8 cellular contexts compared by ENCODE assay signal in genomic region chr9:137223078-137224040, GRCh38. TPM values are rescaled to one million over a fixed set of nuclear protein-coding genes. Genes with fewer than 3 reads are reported as not detected.
A peak's percentile ranks its signal among the peaks of the same experiment; 100 is the strongest.
DNase-seq lines count a peak whose midpoint lies in the region; ATAC-seq, FAIRE-seq and TF ChIP-seq lines count a peak whose summit lies in the region.

No MANE protein-coding gene starts in this region.

- peak overlapping the region; percentile 84 for H3K4me3 Mint-ChIP-seq in activated T-helper 1 cell treated with anti-CD3 and anti-CD28 coated beads, Interleukin-12 subunit alpha, Interleukin-12 subunit beta, Interleukin-2, Interleukin-4 antibody, amounts not matched to agents 30 ng/mL and 10 ng/mL and 1 ng/mL, durations not matched to agents 14 hours and 24 hours and 36 hours
- peak overlapping the region; percentile 75 to 92 (median 80) for H3K4me3 Mint-ChIP-seq in naive B cell
- H3K4me3 Mint-ChIP-seq in stimulated activated effector memory CD8-positive, alpha-beta T cell treated with anti-CD3 and anti-CD28 coated beads, Interleukin-12 subunit alpha, Interleukin-12 subunit beta, amount 100 ng/mL, for 72 hours: peak overlapping the region; percentile 74

- H3K9me2 ChIP-seq in DOHH2 (replicated peaks; ENCODE audit: control insufficient read depth, low read length): no peaks in the 10 kb centered on the region
- no peaks in the 10 kb centered on the region for H3K9me2 ChIP-seq in GM23248 (ENCODE audit: insufficient read depth)
- no peaks in the 10 kb centered on the region for H3K9me2 ChIP-seq in Karpas-422 (replicated peaks; ENCODE audit: insufficient read depth, low read length)

- H3K79me2 ChIP-seq in DOHH2 (ENCODE audit: control insufficient read depth, low read length) (peaks cover 5% of the 10 kb centered on the region), GM23248 (ENCODE audit: insufficient read depth) (no peaks in the 10 kb centered on the region), Karpas-422 (ENCODE audit: low read length) (no peaks in the 10 kb centered on the region)

- in situ Hi-C loops in GM23248 (cut with MboI): no loop called here

- peak overlapping the region; percentile 99 for H3K4me3 ChIP-seq in DOHH2 (ENCODE audit: low read length)
- peak overlapping the region; percentile 79 for H3K4me3 ChIP-seq in GM23248
- peak overlapping the region; percentile 98 for H3K4me3 ChIP-seq in Karpas-422 (ENCODE audit: low read length)

- H3K4me2 ChIP-seq in DOHH2 (ENCODE audit: low read length): peak overlapping the region; percentile 99
- H3K4me2 ChIP-seq in GM23248 (ENCODE audit: unreplicated experiment): peak overlapping the region; percentile 77
- H3K4me2 ChIP-seq in Karpas-422 (ENCODE audit: low read depth, low read length, poor library complexity, severe bottlenecking): peak overlapping the region; percentile 81

- peak overlapping the region; percentile 84 for H3K9ac ChIP-seq in GM23248
- H3K9ac ChIP-seq in Karpas-422 (ENCODE audit: low read length): peak overlapping the region; percentile 98

- WGBS in GM23248 (ENCODE audit: low coverage in 1 of 2, low lambda C conversion rate in 2 of 2, missing lambda C conversion rate in 2 of 2), 2 experiments: 1% methylated on average over 52 to 68 of the region's 68 CpGs

- H3K27me3 ChIP-seq in DOHH2 (ENCODE audit: control insufficient read depth, low read length) (no peaks in the 10 kb centered on the region), GM23248 (replicated peaks; ENCODE audit: insufficient read depth) (no peaks in the 10 kb centered on the region), Karpas-422 (ENCODE audit: low read length) (no peaks in the 10 kb centered on the region)

- ATAC-seq in naive B cell (ENCODE audit: low read depth in 2 of 2): peak; percentile 88 to 89
- peak; percentile 87 for ATAC-seq in stimulated activated effector memory CD8-positive, alpha-beta T cell treated with anti-CD3 and anti-CD28 coated beads, Interleukin-12 subunit alpha, Interleukin-12 subunit beta, amount 100 ng/mL, for 72 hours

- H3K9me3 Mint-ChIP-seq in activated T-helper 1 cell treated with anti-CD3 and anti-CD28 coated beads, Interleukin-12 subunit alpha, Interleukin-12 subunit beta, Interleukin-2, Interleukin-4 antibody, amounts not matched to agents 30 ng/mL and 10 ng/mL and 1 ng/mL, durations not matched to agents 14 hours and 24 hours and 36 hours: no peaks in the 10 kb centered on the region
- H3K9me3 Mint-ChIP-seq in naive B cell: peaks cover 0 to 2% (median 0%) of the 10 kb centered on the region in 7 donors
- no peaks in the 10 kb centered on the region for H3K9me3 Mint-ChIP-seq in stimulated activated effector memory CD8-positive, alpha-beta T cell treated with anti-CD3 and anti-CD28 coated beads, Interleukin-12 subunit alpha, Interleukin-12 subunit beta, amount 100 ng/mL, for 72 hours

- peaks cover 5% of the 10 kb centered on the region for H3K4me1 Mint-ChIP-seq in activated T-helper 1 cell treated with anti-CD3 and anti-CD28 coated beads, Interleukin-12 subunit alpha, Interleukin-12 subunit beta, Interleukin-2, Interleukin-4 antibody, amounts not matched to agents 30 ng/mL and 10 ng/mL and 1 ng/mL, durations not matched to agents 14 hours and 24 hours and 36 hours (ENCODE audit: low read depth)
- peaks cover 6 to 12% (median 11%) of the 10 kb centered on the region in 3 donors for H3K4me1 Mint-ChIP-seq in naive B cell
- peaks cover 16% of the 10 kb centered on the region for H3K4me1 Mint-ChIP-seq in stimulated activated effector memory CD8-positive, alpha-beta T cell treated with anti-CD3 and anti-CD28 coated beads, Interleukin-12 subunit alpha, Interleukin-12 subunit beta, amount 100 ng/mL, for 72 hours

- H3K27ac ChIP-seq in DOHH2 (ENCODE audit: low read depth, low read length): peak overlapping the region; percentile 68
- peak overlapping the region; percentile 55 for H3K27ac ChIP-seq in GM23248
- peak overlapping the region; percentile 74 for H3K27ac ChIP-seq in Karpas-422 (ENCODE audit: low read length)

- TF ChIP-seq CTCF in DOHH2 (IDR thresholded peaks at IDR 0.05; ENCODE audit: low read depth, low read length, poor library complexity, severe bottlenecking): no peak

- peak overlapping the region; percentile 78 for H3K27ac Mint-ChIP-seq in activated T-helper 1 cell treated with anti-CD3 and anti-CD28 coated beads, Interleukin-12 subunit alpha, Interleukin-12 subunit beta, Interleukin-2, Interleukin-4 antibody, amounts not matched to agents 30 ng/mL and 10 ng/mL and 1 ng/mL, durations not matched to agents 14 hours and 24 hours and 36 hours
- peak overlapping the region; percentile 66 to 97 (median 77) for H3K27ac Mint-ChIP-seq in naive B cell
- peak overlapping the region; percentile 79 for H3K27ac Mint-ChIP-seq in stimulated activated effector memory CD8-positive, alpha-beta T cell treated with anti-CD3 and anti-CD28 coated beads, Interleukin-12 subunit alpha, Interleukin-12 subunit beta, amount 100 ng/mL, for 72 hours

- no peaks in the 10 kb centered on the region; the same call in 1 of the 2 replicates for H3K36me3 ChIP-seq in DOHH2 (ENCODE audit: control insufficient read depth, low read length)
- no peaks in the 10 kb centered on the region for H3K36me3 ChIP-seq in GM23248 (ENCODE audit: low read depth)
- H3K36me3 ChIP-seq in Karpas-422 (ENCODE audit: insufficient read depth, low read length): no peaks in the 10 kb centered on the region

- DNase-seq in GM23248 (peak; percentile 99), Karpas-422 (peak; percentile 99), RCC 7860 (ENCODE audit: low spot score) (peak; percentile 98), fibroblast of gingiva (ENCODE audit: low read depth) (peak; percentile 96), naive B cell (peak; percentile 98)
- DNase-seq in activated T-helper 1 cell treated with anti-CD3 and anti-CD28 coated beads, Interleukin-12 subunit alpha, Interleukin-12 subunit beta, Interleukin-2, Interleukin-4 antibody, amounts not matched to agents 30 ng/mL and 10 ng/mL and 1 ng/mL, durations not matched to agents 14 hours and 24 hours and 36 hours (ENCODE audit: low spot score): peak; percentile 98
- DNase-seq in stimulated activated effector memory CD8-positive, alpha-beta T cell treated with anti-CD3 and anti-CD28 coated beads, Interleukin-12 subunit alpha, Interleukin-12 subunit beta, amount 100 ng/mL, for 72 hours (ENCODE audit: low spot score in 2 of 2): peak; percentile 91 to 99

- H3F3A ChIP-seq in DOHH2 (ENCODE audit: control insufficient read depth, insufficient read depth) (peaks cover 6% of the 10 kb centered on the region), GM23248 (ENCODE audit: insufficient read depth) (no peaks in the 10 kb centered on the region)

- H3K9me3 ChIP-seq in DOHH2 (ENCODE audit: control insufficient read depth, insufficient read depth, low read length) (no peaks in the 10 kb centered on the region), GM23248 (ENCODE audit: low read depth) (no peaks in the 10 kb centered on the region), Karpas-422 (ENCODE audit: low read length) (no peaks in the 10 kb centered on the region)

- H3K4me1 ChIP-seq in DOHH2 (ENCODE audit: control insufficient read depth, low read length): peaks cover 35% of the 10 kb centered on the region
- peaks cover 9% of the 10 kb centered on the region for H3K4me1 ChIP-seq in GM23248 (ENCODE audit: insufficient read depth)
- peaks cover 22% of the 10 kb centered on the region for H3K4me1 ChIP-seq in Karpas-422 (ENCODE audit: low read length)

- no peaks in the 10 kb centered on the region for H3K27me3 Mint-ChIP-seq in activated T-helper 1 cell treated with anti-CD3 and anti-CD28 coated beads, Interleukin-12 subunit alpha, Interleukin-12 subunit beta, Interleukin-2, Interleukin-4 antibody, amounts not matched to agents 30 ng/mL and 10 ng/mL and 1 ng/mL, durations not matched to agents 14 hours and 24 hours and 36 hours (ENCODE audit: insufficient read depth)
- peaks cover 0 to 8% (median 6%) of the 10 kb centered on the region in 3 donors for H3K27me3 Mint-ChIP-seq in naive B cell

- H4K20me1 ChIP-seq in DOHH2 (ENCODE audit: control insufficient read depth, insufficient read depth, low read depth, low read length): no peaks in the 10 kb centered on the region
- H4K20me1 ChIP-seq in GM23248 (ENCODE audit: insufficient read depth): no peaks in the 10 kb centered on the region
- no peaks in the 10 kb centered on the region for H4K20me1 ChIP-seq in Karpas-422 (ENCODE audit: insufficient read depth, low read depth, low read length)

- no peaks in the 10 kb centered on the region for H3K36me3 Mint-ChIP-seq in activated T-helper 1 cell treated with anti-CD3 and anti-CD28 coated beads, Interleukin-12 subunit alpha, Interleukin-12 subunit beta, Interleukin-2, Interleukin-4 antibody, amounts not matched to agents 30 ng/mL and 10 ng/mL and 1 ng/mL, durations not matched to agents 14 hours and 24 hours and 36 hours (ENCODE audit: low read depth)
- H3K36me3 Mint-ChIP-seq in naive B cell: no peaks in the 10 kb centered on the region
- peaks cover 7% of the 10 kb centered on the region for H3K36me3 Mint-ChIP-seq in stimulated activated effector memory CD8-positive, alpha-beta T cell treated with anti-CD3 and anti-CD28 coated beads, Interleukin-12 subunit alpha, Interleukin-12 subunit beta, amount 100 ng/mL, for 72 hours

- FAIRE-seq in RCC 7860 (lab: Jason Lieb, UNC): peak; percentile 89

- peak overlapping the region; percentile 84 for H2AFZ ChIP-seq in GM23248
- H2AFZ ChIP-seq in Karpas-422 (ENCODE audit: low read length): no peak overlapping the region

- intact Hi-C loops in activated T-helper 1 cell treated with anti-CD3 and anti-CD28 coated beads, Interleukin-12 subunit alpha, Interleukin-12 subunit beta, Interleukin-2, Interleukin-4 antibody, amounts not matched to agents 30 ng/mL and 10 ng/mL and 1 ng/mL, durations not matched to agents 14 hours and 24 hours and 36 hours (cut with micrococcal nuclease): loop anchor here (1.0 to 5.0 kb wide), 14 partner anchors 13 to 685 kb away; partner anchors contain the start of genes ABCA2, ANAPC2, EDF1 and NDOR1

RNA-seq across cellular contexts. Expression of gene RNF208, which starts 1.3 kb away (rescaled TPM):
- 0.65 TPM in 1 of 2 replicates, not detected in the other for total RNA-seq in GM23248 (2014; rRNA removed; shearing (Covaris generic))
- polyA plus RNA-seq in GM23248 (2016; fragmentation: Nextera tagmentation; extraction: Ambion mirVana) (0.29 and 0.34 TPM in 2 replicates), naive B cell (ENCODE audit: low read depth in 6 of 6) (under 1 TPM in 1 of 6 donors, not detected in 5; 0.30 TPM)
- 0.26 and 0.36 TPM in 2 replicates for total RNA-seq in Karpas-422 (2014; rRNA removed; shearing (Covaris generic); ENCODE audit: low replicate concordance)
- 9.3 and 11.0 TPM in 2 replicates for total RNA-seq in activated T-helper 1 cell treated with anti-CD3 and anti-CD28 coated beads, Interleukin-12 subunit alpha, Interleukin-12 subunit beta, Interleukin-2, Interleukin-4 antibody, amounts not matched to agents 30 ng/mL and 10 ng/mL and 1 ng/mL, durations not matched to agents 14 hours and 24 hours and 36 hours

RNA-seq across cellular contexts. Expression of gene CYSRT1, which starts 1.6 kb away (rescaled TPM):
- total RNA-seq in GM23248 (2014; rRNA removed; shearing (Covaris generic)): 0.43 TPM in 1 of 2 replicates, not detected in the other
- polyA plus RNA-seq in GM23248 (2016; fragmentation: Nextera tagmentation; extraction: Ambion mirVana) (0.24 and 0.75 TPM in 2 replicates), naive B cell (ENCODE audit: low read depth in 6 of 6) (not detected)
- 0.75 and 1.2 TPM in 2 replicates for total RNA-seq in Karpas-422 (2014; rRNA removed; shearing (Covaris generic); ENCODE audit: low replicate concordance)
- 0.49 and 0.60 TPM in 2 replicates for total RNA-seq in activated T-helper 1 cell treated with anti-CD3 and anti-CD28 coated beads, Interleukin-12 subunit alpha, Interleukin-12 subunit beta, Interleukin-2, Interleukin-4 antibody, amounts not matched to agents 30 ng/mL and 10 ng/mL and 1 ng/mL, durations not matched to agents 14 hours and 24 hours and 36 hours

RNA-seq across cellular contexts. Expression of gene RNF224, which starts 3.9 kb away (rescaled TPM):
- not detected in 2 replicates for total RNA-seq in GM23248 (2014; rRNA removed; shearing (Covaris generic))
- polyA plus RNA-seq in GM23248 (2016; fragmentation: Nextera tagmentation; extraction: Ambion mirVana) (not detected in 2 replicates), naive B cell (ENCODE audit: low read depth in 6 of 6) (not detected)
- total RNA-seq in Karpas-422 (2014; rRNA removed; shearing (Covaris generic); ENCODE audit: low replicate concordance): 0.37 TPM in 1 of 2 replicates, not detected in the other
- total RNA-seq in activated T-helper 1 cell treated with anti-CD3 and anti-CD28 coated beads, Interleukin-12 subunit alpha, Interleukin-12 subunit beta, Interleukin-2, Interleukin-4 antibody, amounts not matched to agents 30 ng/mL and 10 ng/mL and 1 ng/mL, durations not matched to agents 14 hours and 24 hours and 36 hours: 0.29 TPM in 1 of 2 replicates, not detected in the other

RNA-seq across cellular contexts. Expression of gene SLC34A3, which starts 7.3 kb away (rescaled TPM):
- not detected in 2 replicates for total RNA-seq in GM23248 (2014; rRNA removed; shearing (Covaris generic))
- polyA plus RNA-seq in GM23248 (2016; fragmentation: Nextera tagmentation; extraction: Ambion mirVana): not detected in 2 replicates
- not detected in 2 replicates for total RNA-seq in Karpas-422 (2014; rRNA removed; shearing (Covaris generic); ENCODE audit: low replicate concordance)
- not detected in 2 replicates for total RNA-seq in activated T-helper 1 cell treated with anti-CD3 and anti-CD28 coated beads, Interleukin-12 subunit alpha, Interleukin-12 subunit beta, Interleukin-2, Interleukin-4 antibody, amounts not matched to agents 30 ng/mL and 10 ng/mL and 1 ng/mL, durations not matched to agents 14 hours and 24 hours and 36 hours
- not detected for polyA plus RNA-seq in naive B cell (ENCODE audit: low read depth in 6 of 6)

RNA-seq across cellular contexts. Expression of gene TUBB4B, which starts 17.7 kb away (rescaled TPM):
- 148 and 159 TPM in 2 replicates for total RNA-seq in GM23248 (2014; rRNA removed; shearing (Covaris generic))
- polyA plus RNA-seq in GM23248 (2016; fragmentation: Nextera tagmentation; extraction: Ambion mirVana) (373 and 391 TPM in 2 replicates), naive B cell (ENCODE audit: low read depth in 6 of 6) (10 to 100 TPM; 22.7 to 53.2 (median 40.2) TPM)
- 97.1 and 152 TPM in 2 replicates for total RNA-seq in Karpas-422 (2014; rRNA removed; shearing (Covaris generic); ENCODE audit: low replicate concordance)
- 277 and 280 TPM in 2 replicates for total RNA-seq in activated T-helper 1 cell treated with anti-CD3 and anti-CD28 coated beads, Interleukin-12 subunit alpha, Interleukin-12 subunit beta, Interleukin-2, Interleukin-4 antibody, amounts not matched to agents 30 ng/mL and 10 ng/mL and 1 ng/mL, durations not matched to agents 14 hours and 24 hours and 36 hours

Comparison
In these comparisons a context has a peak if more than half of its experiments do, and no peak if none do; other contexts are left out.
1. Peak in every context shown above with its lines: DNase-seq, ATAC-seq, H3K4me3 ChIP-seq and H3K27ac ChIP-seq.